Comparison of ENCODE assay signal across 1 cellular context in the genomic region with DNA sequence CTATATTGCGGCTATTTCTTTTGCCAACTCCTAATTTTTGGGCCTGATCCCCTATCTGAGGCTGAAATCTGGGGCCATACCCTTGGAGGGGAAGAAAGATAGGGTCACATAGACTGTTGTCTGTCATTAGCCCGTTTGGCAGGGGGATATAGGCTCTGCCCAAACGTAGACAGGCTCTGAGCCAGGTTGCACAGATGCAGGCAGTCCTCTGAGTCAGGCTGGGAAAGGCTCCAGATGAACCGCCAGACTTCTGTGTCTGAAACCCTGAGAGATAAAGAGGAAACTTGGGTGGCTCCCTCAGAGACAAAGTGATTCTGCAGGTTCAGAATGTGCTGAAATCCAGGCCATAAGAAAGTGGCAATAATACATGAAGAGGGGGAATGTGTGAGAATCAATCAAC.
TF ChIP-seq lines count a peak whose summit lies in the region.

No MANE protein-coding gene starts in this region.

TF ChIP-seq in K562, 482 proteins besides CTCF, POLR2A, EP300 and RAD21 (continued from another document and continues in another):
- TF ChIP-seq ZNF12 (CRISPR knock-in tag; IDR thresholded peaks at IDR 0.05) (no peak), SMARCC2 (IDR thresholded peaks at IDR 0.05; ENCODE audit: low read depth) (0 out of 2 replicates have a peak, but pooled peaks have one; percentile 49), CREB1 (IDR thresholded peaks at IDR 0.05) (no peak), CREB1 (CRISPR knock-in tag; IDR thresholded peaks at IDR 0.05) (0 out of 2 replicates have a peak, but pooled peaks have one; percentile 16), FIP1L1 (IDR thresholded peaks at IDR 0.05; ENCODE audit: low read depth, low read length, poor library complexity, severe bottlenecking) (no peak), BCL6 (CRISPR knock-in tag; IDR thresholded peaks at IDR 0.05) (no peak), FOS (IDR thresholded peaks at IDR 0.05; ENCODE audit: extremely low read depth, insufficient read length) (no peak), MAZ (CRISPR knock-in tag; conservative IDR thresholded peaks at IDR 0.05 in 1 of 2, IDR thresholded peaks at IDR 0.05 in 1 of 2) (no peak), MGA (IDR thresholded peaks at IDR 0.05) (no peak), CBX8 (IDR thresholded peaks at IDR 0.05; ENCODE audit: borderline replicate concordance, extremely low read depth, low read depth, low read length, poor library complexity, severe bottlenecking) (no peak), ARNT (IDR thresholded peaks at IDR 0.05) (no peak), FOXA3 (CRISPR knock-in tag; conservative IDR thresholded peaks at IDR 0.05 in 1 of 2, IDR thresholded peaks at IDR 0.05 in 1 of 2) (peak in 1 of 2 experiments; percentile 24; a peak in 1 of 4 replicates), TAF7 (tag; IDR thresholded peaks at IDR 0.05) (no peak), PHB2 (IDR thresholded peaks at IDR 0.05; ENCODE audit: low read depth) (no peak), ZFP30 (CRISPR knock-in tag; IDR thresholded peaks at IDR 0.05; ENCODE audit: borderline replicate concordance) (no peak), GMEB1 (CRISPR knock-in tag; IDR thresholded peaks at IDR 0.05) (no peak), RBM22 (IDR thresholded peaks at IDR 0.05; ENCODE audit: low read depth, low read length, poor library complexity, severe bottlenecking) (no peak), RBM25 (IDR thresholded peaks at IDR 0.05; ENCODE audit: low read depth, low read length, severe bottlenecking) (no peak), TAF15 (IDR thresholded peaks at IDR 0.05; ENCODE audit: low read depth, low read length) (no peak), KLF6 (CRISPR knock-in tag; IDR thresholded peaks at IDR 0.05; ENCODE audit: borderline replicate concordance) (no peak), ADNP (tag; IDR thresholded peaks at IDR 0.05) (no peak), KAT7 (CRISPR knock-in tag; IDR thresholded peaks at IDR 0.05; ENCODE audit: borderline replicate concordance) (no peak), E2F5 (CRISPR knock-in tag; IDR thresholded peaks at IDR 0.05) (no peak), ZNF77 (CRISPR knock-in tag; IDR thresholded peaks at IDR 0.05) (no peak), IRF1 (CRISPR knock-in tag; IDR thresholded peaks at IDR 0.05; ENCODE audit: borderline replicate concordance) (no peak), ZNF23 (CRISPR knock-in tag; IDR thresholded peaks at IDR 0.05) (no peak)
- TF ChIP-seq, protein P1, sequence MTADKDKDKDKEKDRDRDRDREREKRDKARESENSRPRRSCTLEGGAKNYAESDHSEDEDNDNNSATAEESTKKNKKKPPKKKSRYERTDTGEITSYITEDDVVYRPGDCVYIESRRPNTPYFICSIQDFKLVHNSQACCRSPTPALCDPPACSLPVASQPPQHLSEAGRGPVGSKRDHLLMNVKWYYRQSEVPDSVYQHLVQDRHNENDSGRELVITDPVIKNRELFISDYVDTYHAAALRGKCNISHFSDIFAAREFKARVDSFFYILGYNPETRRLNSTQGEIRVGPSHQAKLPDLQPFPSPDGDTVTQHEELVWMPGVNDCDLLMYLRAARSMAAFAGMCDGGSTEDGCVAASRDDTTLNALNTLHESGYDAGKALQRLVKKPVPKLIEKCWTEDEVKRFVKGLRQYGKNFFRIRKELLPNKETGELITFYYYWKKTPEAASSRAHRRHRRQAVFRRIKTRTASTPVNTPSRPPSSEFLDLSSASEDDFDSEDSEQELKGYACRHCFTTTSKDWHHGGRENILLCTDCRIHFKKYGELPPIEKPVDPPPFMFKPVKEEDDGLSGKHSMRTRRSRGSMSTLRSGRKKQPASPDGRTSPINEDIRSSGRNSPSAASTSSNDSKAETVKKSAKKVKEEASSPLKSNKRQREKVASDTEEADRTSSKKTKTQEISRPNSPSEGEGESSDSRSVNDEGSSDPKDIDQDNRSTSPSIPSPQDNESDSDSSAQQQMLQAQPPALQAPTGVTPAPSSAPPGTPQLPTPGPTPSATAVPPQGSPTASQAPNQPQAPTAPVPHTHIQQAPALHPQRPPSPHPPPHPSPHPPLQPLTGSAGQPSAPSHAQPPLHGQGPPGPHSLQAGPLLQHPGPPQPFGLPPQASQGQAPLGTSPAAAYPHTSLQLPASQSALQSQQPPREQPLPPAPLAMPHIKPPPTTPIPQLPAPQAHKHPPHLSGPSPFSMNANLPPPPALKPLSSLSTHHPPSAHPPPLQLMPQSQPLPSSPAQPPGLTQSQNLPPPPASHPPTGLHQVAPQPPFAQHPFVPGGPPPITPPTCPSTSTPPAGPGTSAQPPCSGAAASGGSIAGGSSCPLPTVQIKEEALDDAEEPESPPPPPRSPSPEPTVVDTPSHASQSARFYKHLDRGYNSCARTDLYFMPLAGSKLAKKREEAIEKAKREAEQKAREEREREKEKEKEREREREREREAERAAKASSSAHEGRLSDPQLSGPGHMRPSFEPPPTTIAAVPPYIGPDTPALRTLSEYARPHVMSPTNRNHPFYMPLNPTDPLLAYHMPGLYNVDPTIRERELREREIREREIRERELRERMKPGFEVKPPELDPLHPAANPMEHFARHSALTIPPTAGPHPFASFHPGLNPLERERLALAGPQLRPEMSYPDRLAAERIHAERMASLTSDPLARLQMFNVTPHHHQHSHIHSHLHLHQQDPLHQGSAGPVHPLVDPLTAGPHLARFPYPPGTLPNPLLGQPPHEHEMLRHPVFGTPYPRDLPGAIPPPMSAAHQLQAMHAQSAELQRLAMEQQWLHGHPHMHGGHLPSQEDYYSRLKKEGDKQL (CRISPR knock-in tag; IDR thresholded peaks at IDR 0.05; ENCODE audit: borderline replicate concordance), result no peak
- TF ChIP-seq, protein P2, sequence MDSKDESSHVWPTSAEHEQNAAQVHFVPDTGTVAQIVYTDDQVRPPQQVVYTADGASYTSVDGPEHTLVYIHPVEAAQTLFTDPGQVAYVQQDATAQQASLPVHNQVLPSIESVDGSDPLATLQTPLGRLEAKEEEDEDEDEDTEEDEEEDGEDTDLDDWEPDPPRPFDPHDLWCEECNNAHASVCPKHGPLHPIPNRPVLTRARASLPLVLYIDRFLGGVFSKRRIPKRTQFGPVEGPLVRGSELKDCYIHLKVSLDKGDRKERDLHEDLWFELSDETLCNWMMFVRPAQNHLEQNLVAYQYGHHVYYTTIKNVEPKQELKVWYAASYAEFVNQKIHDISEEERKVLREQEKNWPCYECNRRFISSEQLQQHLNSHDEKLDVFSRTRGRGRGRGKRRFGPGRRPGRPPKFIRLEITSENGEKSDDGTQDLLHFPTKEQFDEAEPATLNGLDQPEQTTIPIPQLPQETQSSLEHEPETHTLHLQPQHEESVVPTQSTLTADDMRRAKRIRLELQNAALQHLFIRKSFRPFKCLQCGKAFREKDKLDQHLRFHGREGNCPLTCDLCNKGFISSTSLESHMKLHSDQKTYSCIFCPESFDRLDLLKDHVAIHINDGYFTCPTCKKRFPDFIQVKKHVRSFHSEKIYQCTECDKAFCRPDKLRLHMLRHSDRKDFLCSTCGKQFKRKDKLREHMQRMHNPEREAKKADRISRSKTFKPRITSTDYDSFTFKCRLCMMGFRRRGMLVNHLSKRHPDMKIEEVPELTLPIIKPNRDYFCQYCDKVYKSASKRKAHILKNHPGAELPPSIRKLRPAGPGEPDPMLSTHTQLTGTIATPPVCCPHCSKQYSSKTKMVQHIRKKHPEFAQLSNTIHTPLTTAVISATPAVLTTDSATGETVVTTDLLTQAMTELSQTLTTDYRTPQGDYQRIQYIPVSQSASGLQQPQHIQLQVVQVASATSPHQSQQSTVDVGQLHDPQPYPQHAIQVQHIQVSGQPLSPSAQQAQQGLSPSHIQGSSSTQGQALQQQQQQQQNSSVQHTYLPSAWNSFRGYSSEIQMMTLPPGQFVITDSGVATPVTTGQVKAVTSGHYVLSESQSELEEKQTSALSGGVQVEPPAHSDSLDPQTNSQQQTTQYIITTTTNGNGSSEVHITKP (IDR thresholded peaks at IDR 0.05; ENCODE audit: partially characterized antibody), result no peak
